ENCODE assay signal across 1 cellular context in the genomic region with DNA sequence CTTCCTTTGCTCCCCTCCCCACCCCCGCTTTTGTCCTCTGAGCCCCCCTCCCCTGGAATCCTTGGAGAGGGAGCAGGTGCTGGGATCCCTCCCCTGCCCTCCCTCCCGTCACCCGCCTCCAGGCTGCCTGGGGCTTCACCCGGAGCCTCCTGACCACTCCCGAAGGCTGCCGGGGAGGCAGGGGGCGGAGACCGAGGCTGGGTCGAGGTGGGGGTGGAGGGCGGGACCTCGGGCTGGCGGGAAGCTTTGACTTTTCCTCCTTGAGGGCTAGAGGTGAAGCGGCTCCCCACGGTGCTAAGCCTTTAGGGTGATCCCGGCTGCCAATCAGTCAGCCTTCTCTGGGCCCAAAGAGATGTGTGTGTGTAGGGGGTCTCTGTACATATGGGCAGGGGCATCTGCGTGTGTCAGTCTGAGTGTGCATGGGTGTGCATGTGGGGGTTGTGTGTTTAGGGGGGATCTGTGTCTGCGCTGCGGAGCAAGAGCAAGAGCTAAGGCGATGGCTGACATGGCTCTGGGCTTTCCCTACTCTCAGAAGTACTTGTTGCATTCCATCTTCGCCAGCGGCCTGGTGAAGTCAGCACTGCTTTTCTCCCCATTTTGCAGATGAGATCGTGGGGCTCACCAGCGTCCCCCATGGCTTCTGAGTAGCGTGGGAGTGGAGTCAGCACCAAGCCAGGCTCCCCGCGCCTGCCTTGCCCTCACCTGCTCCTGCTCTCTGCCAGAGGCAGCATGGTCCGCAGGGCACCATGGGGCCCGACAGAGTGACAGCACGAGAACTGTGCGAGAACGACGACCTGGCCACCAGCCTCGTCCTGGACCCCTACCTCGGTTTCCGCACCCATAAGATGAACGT.
TF ChIP-seq lines count a peak whose summit lies in the region.

No MANE protein-coding gene starts in this region.

TF ChIP-seq in A549, 52 proteins besides CTCF, POLR2A, EP300 and RAD21:
- TF ChIP-seq ELK1 (IDR thresholded peaks at IDR 0.05; ENCODE audit: low read depth, low read length) (no peak), TFCP2L1 (CRISPR knock-in tag; IDR thresholded peaks at IDR 0.05) (no peak), EHF (CRISPR knock-in tag; IDR thresholded peaks at IDR 0.05) (no peak), ZSCAN20 (CRISPR knock-in tag; IDR thresholded peaks at IDR 0.05) (no peak), HOXB5 (CRISPR knock-in tag; IDR thresholded peaks at IDR 0.05) (no peak)
